25 cellular contexts compared by ENCODE assay signal in genomic region chr10:79353000-79353406, GRCh38. TPM values are rescaled to one million over a fixed set of nuclear protein-coding genes. Genes with fewer than 3 reads are reported as not detected.
DNase-seq lines count a peak whose midpoint lies in the region; ATAC-seq and TF ChIP-seq lines count a peak whose summit lies in the region.
"Had no signal": no experiment of that assay in that cellular context is flagged by ENCODE, and none has a peak within 500 bp of the region (broad histone marks: within the 10 kb centered on the region; RNA-seq: fewer than 3 reads in every experiment).

No MANE protein-coding gene starts in this region.

- POLR2A ChIA-PET in activated CD4-positive, alpha-beta memory T cell treated with anti-CD3 and anti-CD28 coated beads, Interleukin-2, amount 10 ng/mL, durations not matched to agents 7 days and 5 days (lab: Charles Lee): interaction anchor here (1.3 to 1.7 kb wide), 5 partner anchors 11 to 62 kb away, joined by 3 to 5 read pairs (median 3); no protein-coding TSS in a partner anchor
- POLR2A ChIA-PET in activated CD4-positive, alpha-beta memory T cell treated with anti-CD3 and anti-CD28 coated beads for 36 hours (lab: Charles Lee): no interaction called here

- no peak overlapping the region for H3K27ac Mint-ChIP-seq in activated CD4-positive, alpha-beta memory T cell treated with anti-CD3 and anti-CD28 coated beads, Interleukin-2, amount 10 ng/mL, durations not matched to agents 7 days and 5 days
- H3K27ac Mint-ChIP-seq in activated CD4-positive, alpha-beta memory T cell treated with anti-CD3 and anti-CD28 coated beads for 36 hours: no peak overlapping the region
- peak overlapping the region; percentile 40 for H3K27ac Mint-ChIP-seq in activated T-helper 17 cell treated with anti-CD3 and anti-CD28 coated beads, Interleukin-2, amount 50 U/mL, for 72 hours
- H3K27ac Mint-ChIP-seq: dendritic cell treated with granulocyte-macrophage colony-stimulating factor and Interleukin-4, amounts not matched to agents 40 ng/mL and 50 ng/mL, for 4 days had no signal

- intact Hi-C loops in activated CD4-positive, alpha-beta memory T cell treated with anti-CD3 and anti-CD28 coated beads for 36 hours (cut with micrococcal nuclease): no loop called here
- intact Hi-C loops in psoas muscle (cut with DNase I): no loop called here

- H3K27me3 ChIP-seq in psoas muscle (ENCODE audit: insufficient read depth in 3 of 3, low read length in 2 of 3): no peaks in the 10 kb centered on the region
- H3K27me3 ChIP-seq: ascending aorta, upper lobe of left lung had no signal

- no peak overlapping the region for H3K4me3 ChIP-seq in psoas muscle
- H3K4me3 ChIP-seq: ascending aorta, GM23248, skin epidermis, upper lobe of left lung had no signal

- peaks cover 82% of the 10 kb centered on the region for H3K36me3 Mint-ChIP-seq in activated CD4-positive, alpha-beta memory T cell treated with anti-CD3 and anti-CD28 coated beads, Interleukin-2, amount 10 ng/mL, durations not matched to agents 7 days and 5 days (ENCODE audit: low read depth)
- H3K36me3 Mint-ChIP-seq in activated CD4-positive, alpha-beta memory T cell treated with anti-CD3 and anti-CD28 coated beads for 36 hours: peaks cover 86% of the 10 kb centered on the region
- peaks cover 98% of the 10 kb centered on the region for H3K36me3 Mint-ChIP-seq in activated T-helper 17 cell treated with anti-CD3 and anti-CD28 coated beads, Interleukin-2, amount 50 U/mL, for 72 hours (ENCODE audit: low read depth)

- CTCF ChIA-PET in activated CD4-positive, alpha-beta memory T cell treated with anti-CD3 and anti-CD28 coated beads, Interleukin-2, amount 10 ng/mL, durations not matched to agents 7 days and 5 days (lab: Charles Lee): no interaction called here
- CTCF ChIA-PET in activated CD4-positive, alpha-beta memory T cell treated with anti-CD3 and anti-CD28 coated beads for 36 hours (lab: Charles Lee): interaction anchor here (1.0 kb wide), 1 partner anchor 21 kb away, joined by 6 read pairs; no protein-coding TSS in a partner anchor

- peaks cover 5 to 76% of the 10 kb centered on the region in 2 donors for H3K36me3 ChIP-seq in psoas muscle (ENCODE audit: insufficient read depth in 1 of 2, low read depth in 1 of 2)

- H3K4me3 Mint-ChIP-seq in activated CD4-positive, alpha-beta memory T cell treated with anti-CD3 and anti-CD28 coated beads, Interleukin-2, amount 10 ng/mL, durations not matched to agents 7 days and 5 days: no peak overlapping the region
- H3K4me3 Mint-ChIP-seq in activated CD4-positive, alpha-beta memory T cell treated with anti-CD3 and anti-CD28 coated beads for 36 hours: no peak overlapping the region
- H3K4me3 Mint-ChIP-seq in activated T-helper 17 cell treated with anti-CD3 and anti-CD28 coated beads, Interleukin-2, amount 50 U/mL, for 72 hours: no peak overlapping the region
- H3K4me3 Mint-ChIP-seq: activated T-cell treated with anti-CD3 and anti-CD28 coated beads, Interleukin-2, amount 50 U/mL, for 4 hours; dendritic cell treated with granulocyte-macrophage colony-stimulating factor and Interleukin-4, amounts not matched to agents 40 ng/mL and 50 ng/mL, for 4 days had no signal

- H3K27me3 Mint-ChIP-seq in activated CD4-positive, alpha-beta memory T cell treated with anti-CD3 and anti-CD28 coated beads, Interleukin-2, amount 10 ng/mL, durations not matched to agents 7 days and 5 days: no peaks in the 10 kb centered on the region
- no peaks in the 10 kb centered on the region for H3K27me3 Mint-ChIP-seq in activated CD4-positive, alpha-beta memory T cell treated with anti-CD3 and anti-CD28 coated beads for 36 hours
- no peaks in the 10 kb centered on the region for H3K27me3 Mint-ChIP-seq in activated T-helper 17 cell treated with anti-CD3 and anti-CD28 coated beads, Interleukin-2, amount 50 U/mL, for 72 hours
- H3K27me3 Mint-ChIP-seq: dendritic cell treated with granulocyte-macrophage colony-stimulating factor and Interleukin-4, amounts not matched to agents 40 ng/mL and 50 ng/mL, for 4 days had no signal

- no peaks in the 10 kb centered on the region for H3K9me3 ChIP-seq in psoas muscle
- H3K9me3 ChIP-seq: ascending aorta, Caco-2, upper lobe of left lung had no signal

- WGBS in psoas muscle, 3 donors: 80 to 87% (median 80%) methylated on average over 8 of the region's 8 CpGs

- H3K9me3 Mint-ChIP-seq in activated CD4-positive, alpha-beta memory T cell treated with anti-CD3 and anti-CD28 coated beads, Interleukin-2, amount 10 ng/mL, durations not matched to agents 7 days and 5 days: no peaks in the 10 kb centered on the region
- H3K9me3 Mint-ChIP-seq in activated CD4-positive, alpha-beta memory T cell treated with anti-CD3 and anti-CD28 coated beads for 36 hours: no peaks in the 10 kb centered on the region
- H3K9me3 Mint-ChIP-seq in activated T-helper 17 cell treated with anti-CD3 and anti-CD28 coated beads, Interleukin-2, amount 50 U/mL, for 72 hours: no peaks in the 10 kb centered on the region
- H3K9me3 Mint-ChIP-seq: activated T-cell treated with anti-CD3 and anti-CD28 coated beads, Interleukin-2, amount 50 U/mL, for 4 hours; dendritic cell treated with granulocyte-macrophage colony-stimulating factor and Interleukin-4, amounts not matched to agents 40 ng/mL and 50 ng/mL, for 4 days had no signal

- peak; percentile 6 for DNase-seq in activated CD4-positive, alpha-beta memory T cell treated with anti-CD3 and anti-CD28 coated beads, Interleukin-2, amount 10 ng/mL, durations not matched to agents 7 days and 5 days
- no peak for DNase-seq in activated CD4-positive, alpha-beta memory T cell treated with anti-CD3 and anti-CD28 coated beads for 36 hours
- peak; percentile 6 to 13 for DNase-seq in Kasumi-1 (lab: John Stamatoyannopoulos, UW)
- peak in 1 of 2 donors; percentile 51 for DNase-seq in psoas muscle
- DNase-seq in glomerular visceral epithelial cell (ENCODE audit: extremely low spot score): no peak
- no peak for DNase-seq in AG08395 (ENCODE audit: low spot score)
- DNase-seq in HuH-7.5 (ENCODE audit: low spot score): no peak
- DNase-seq: activated CD4-positive, CD25-positive, alpha-beta regulatory T cell treated with anti-CD3 and anti-CD28 coated beads, Interleukin-2, amount 50 U/mL, for 72 hours; activated CD8-positive, alpha-beta memory T cell treated with anti-CD3 and anti-CD28 coated beads for 24 hours; activated naive CD4-positive, alpha-beta T cell treated with anti-CD3 and anti-CD28 coated beads, Interleukin-2, amount 50 U/mL, for 16 hours; activated T-cell treated with anti-CD3 and anti-CD28 coated beads, Interleukin-2, amount 50 U/mL, for 4 hours; Caco-2; DMS79 treated with DMSO at 0.1 percent for 48 hours; GM23248; NCI-H1417; NCI-H2107; NCI-H446 treated with DMSO at 0.1 percent for 48 hours; SHP77 treated with DMSO at 0.1 percent for 48 hours; stimulated activated CD4-positive, alpha-beta T cell treated with anti-CD3 and anti-CD28 coated beads, Interleukin-1b, Interleukin-23, amount 100 ng/mL, for 48 hours had no signal

- TF ChIP-seq CTCF in psoas muscle (IDR thresholded peaks at IDR 0.05): no peak

- peaks cover 69% of the 10 kb centered on the region for H3K4me1 Mint-ChIP-seq in activated CD4-positive, alpha-beta memory T cell treated with anti-CD3 and anti-CD28 coated beads, Interleukin-2, amount 10 ng/mL, durations not matched to agents 7 days and 5 days
- peaks cover 45% of the 10 kb centered on the region for H3K4me1 Mint-ChIP-seq in activated CD4-positive, alpha-beta memory T cell treated with anti-CD3 and anti-CD28 coated beads for 36 hours (ENCODE audit: low read depth)
- peaks cover 14% of the 10 kb centered on the region for H3K4me1 Mint-ChIP-seq in activated T-helper 17 cell treated with anti-CD3 and anti-CD28 coated beads, Interleukin-2, amount 50 U/mL, for 72 hours

- no peak for ATAC-seq in activated T-helper 17 cell treated with anti-CD3 and anti-CD28 coated beads, Interleukin-2, amount 50 U/mL, for 72 hours (replicated peaks)
- ATAC-seq in psoas muscle: peak in 3 of 4 donors; percentile 17 to 40 (median 21)
- ATAC-seq: activated T-cell treated with anti-CD3 and anti-CD28 coated beads, Interleukin-2, amount 50 U/mL, for 4 hours; Panc1 had no signal

- H3K27ac ChIP-seq in psoas muscle: no peak overlapping the region
- H3K27ac ChIP-seq: ascending aorta, GM23248 had no signal

- peaks cover 16% of the 10 kb centered on the region for H3K4me1 ChIP-seq in psoas muscle

RNA-seq across cellular contexts. Expression of gene PPIF, which starts 5.7 kb away (rescaled TPM):
- 10 to 100 TPM; 80.7 to 88.4 TPM for total RNA-seq in activated CD4-positive, alpha-beta memory T cell treated with anti-CD3 and anti-CD28 coated beads, Interleukin-2, amount 10 ng/mL, durations not matched to agents 7 days and 5 days
- 10 to 100 TPM; 87.2 to 94.0 TPM for total RNA-seq in activated CD4-positive, alpha-beta memory T cell treated with anti-CD3 and anti-CD28 coated beads for 36 hours
- total RNA-seq in activated T-helper 17 cell treated with anti-CD3 and anti-CD28 coated beads, Interleukin-2, amount 50 U/mL, for 72 hours: 100 to 1,000 TPM in 1 of 2 donors, 10 to 100 TPM in 1; 73.7 to 170 TPM
- total RNA-seq in psoas muscle: 100 to 1,000 TPM in 2 of 4 donors, 10 to 100 TPM in 2; 44.6 to 181 (median 89.4) TPM
- 100 to 1,000 TPM in 1 of 3 donors, 10 to 100 TPM in 2; 85.4 to 297 (median 85.9) TPM for polyA plus RNA-seq in psoas muscle

Comparison
In these comparisons a context has a peak if more than half of its experiments do, and no peak if none do; other contexts are left out.
1. DNase-seq: peak in activated CD4-positive, alpha-beta memory T cell treated with anti-CD3 and anti-CD28 coated beads, Interleukin-2, amount 10 ng/mL, durations not matched to agents 7 days and 5 days (single experiment) and Kasumi-1 (2 of 2); none in activated CD4-positive, alpha-beta memory T cell treated with anti-CD3 and anti-CD28 coated beads for 36 hours (single experiment), glomerular visceral epithelial cell (single experiment), AG08395 (single experiment) and HuH-7.5 (single experiment).